Comparison of ENCODE assay signal across 20 cellular contexts in genomic region chr19:6219592-6220290, GRCh38.
DNase-seq lines count a peak whose midpoint lies in the region; ATAC-seq, FAIRE-seq and TF ChIP-seq lines count a peak whose summit lies in the region.
"Had no signal": no experiment of that assay in that cellular context is flagged by ENCODE, and none has a peak within 500 bp of the region (broad histone marks: within the 10 kb centered on the region; RNA-seq: fewer than 3 reads in every experiment).

No MANE protein-coding gene starts in this region.

- no peak for TF ChIP-seq CTCF in adrenal gland (IDR thresholded peaks at IDR 0.05)
- no peak for TF ChIP-seq CTCF in kidney (IDR thresholded peaks at IDR 0.05; ENCODE audit: borderline replicate concordance, extremely low read depth, insufficient read depth)
- no peak for TF ChIP-seq CTCF in gastrocnemius medialis (IDR thresholded peaks at IDR 0.05 in 4 of 5, conservative IDR thresholded peaks at IDR 0.05 in 1 of 5)
- no peak for TF ChIP-seq CTCF in foreskin fibroblast (IDR thresholded peaks at IDR 0.05; ENCODE audit: low read depth, low read length)

- in situ Hi-C loops in gastrocnemius medialis (cut with MboI; ENCODE audit: low sequenced_read_pairs in 4 of 4) = loop anchor here in 3 of 4 donors (5.0 to 10.0 kb wide), 2 partner anchors 55 to 78 kb away; partner anchors contain the start of gene MLLT1 (in 1 of the 3)

- FAIRE-seq in kidney (lab: Jason Lieb, UNC) = no peak
- FAIRE-seq: GM19239 had no signal

- H3K36me3 ChIP-seq in BLaER1 (peaks cover 88% of the 10 kb centered on the region), adrenal gland (replicated peaks in 1 of 2) (peaks cover 0 to 22% of the 10 kb centered on the region in 2 donors), kidney (ENCODE audit: control insufficient read depth in 1 of 2, insufficient read depth in 2 of 2, low read length in 2 of 2) (peaks cover 0 to 10% of the 10 kb centered on the region in 2 donors), gastrocnemius medialis (peaks cover 0 to 18% of the 10 kb centered on the region in 2 donors), SJCRH30 (no peaks in the 10 kb centered on the region)

- H3K4me3 ChIP-seq in BLaER1 (no peak overlapping the region), adrenal gland (no peak overlapping the region), kidney (ENCODE audit: low read length in 2 of 2) (no peak overlapping the region), gastrocnemius medialis (no peak overlapping the region), SJCRH30 (no peak overlapping the region), foreskin fibroblast (ENCODE audit: low read depth in 1 of 2, low read length in 2 of 2) (no peak overlapping the region)
- H3K4me3 ChIP-seq: ascending aorta, right lobe of liver, SK-N-MC had no signal

- H3K27ac ChIP-seq in BLaER1 = no peak overlapping the region
- H3K27ac ChIP-seq in adrenal gland = peak overlapping the region in 4 of 5 donors; percentile 48 to 81 (median 62)
- no peak overlapping the region for H3K27ac ChIP-seq in kidney (ENCODE audit: low read depth in 2 of 2, low read length in 2 of 2)
- peak overlapping the region; percentile 34 to 54 (median 50) for H3K27ac ChIP-seq in gastrocnemius medialis
- H3K27ac ChIP-seq in SJCRH30 = no peak overlapping the region
- H3K27ac ChIP-seq: ascending aorta, KMS-11, right lobe of liver, SK-N-MC had no signal

- H3K4me1 ChIP-seq in BLaER1 = peaks cover 69% of the 10 kb centered on the region
- H3K4me1 ChIP-seq in adrenal gland (replicated peaks in 1 of 2) = peaks cover 39 to 56% of the 10 kb centered on the region in 2 donors
- H3K4me1 ChIP-seq in kidney (ENCODE audit: control insufficient read depth in 1 of 2, insufficient read depth in 1 of 2, low read depth in 1 of 2, low read length in 2 of 2) = peaks cover 11 to 45% of the 10 kb centered on the region in 2 donors
- H3K4me1 ChIP-seq in gastrocnemius medialis = peaks cover 55 to 60% of the 10 kb centered on the region in 2 donors
- no peaks in the 10 kb centered on the region for H3K4me1 ChIP-seq in SJCRH30

- H4K20me1 ChIP-seq in BLaER1 = peaks cover 76% of the 10 kb centered on the region

- H3K27me3 ChIP-seq in BLaER1 (no peaks in the 10 kb centered on the region), adrenal gland (no peaks in the 10 kb centered on the region), gastrocnemius medialis (no peaks in the 10 kb centered on the region), SJCRH30 (no peaks in the 10 kb centered on the region)
- H3K27me3 ChIP-seq: ascending aorta, dorsolateral prefrontal cortex, right lobe of liver had no signal

- no peak for ATAC-seq in gastrocnemius medialis

- no peak overlapping the region for H3K9ac ChIP-seq in BLaER1
- no peak overlapping the region for H3K9ac ChIP-seq in kidney (ENCODE audit: low read length in 2 of 2)
- H3K9ac ChIP-seq: KMS-11 had no signal

- DNase-seq in adrenal gland (peak in 1 of 7 donors; percentile 34), kidney (peak; percentile 72), gastrocnemius medialis (no peak), NCI-H446 (lab: John Stamatoyannopoulos, UW) (no peak), SJCRH30 (no peak), ecto neural progenitor cell (ENCODE audit: low spot score) (no peak), foreskin fibroblast (no peak)
- DNase-seq: activated CD4-positive, alpha-beta T cell treated with anti-CD3 and anti-CD28 coated beads for 1 hour; activated gamma-delta T cell treated with Interleukin-2 at 50 U/mL for 16 hours; mammary epithelial cell; NCI-H1105 treated with DMSO at 0.1 percent for 48 hours; stimulated activated naive CD4-positive, alpha-beta T cell; T1000 had no signal

- WGBS in adrenal gland, 4 donors = 39 to 67% (median 58%) methylated on average over 13 to 24 of the region's 24 CpGs

- H3K9me3 ChIP-seq in BLaER1 (no peaks in the 10 kb centered on the region), adrenal gland (replicated peaks in 1 of 3) (no peaks in the 10 kb centered on the region), kidney (ENCODE audit: control insufficient read depth in 1 of 2, low read length in 2 of 2) (no peaks in the 10 kb centered on the region), gastrocnemius medialis (no peaks in the 10 kb centered on the region), SJCRH30 (replicated peaks) (no peaks in the 10 kb centered on the region)
- H3K9me3 ChIP-seq: ascending aorta, right lobe of liver had no signal

- intact Hi-C loops in adrenal gland (cut with DNase I) = loop anchor here (2.0 to 5.0 kb wide), 3 partner anchors 63 to 83 kb away; no protein-coding TSS in a partner anchor
- intact Hi-C loops in kidney (cut with DNase I) = no loop called here
- intact Hi-C loops in gastrocnemius medialis (cut with DNase I; ENCODE audit: low total_unique reads) = loop anchor here (2.0 to 10.0 kb wide), 3 partner anchors 39 to 205 kb away; partner anchors contain the start of gene KHSRP

- H3K4me2 ChIP-seq in BLaER1 = peak overlapping the region; percentile 55
- H3K4me2 ChIP-seq: KMS-11 had no signal

- TF ChIP-seq POLR2A in adrenal gland (IDR thresholded peaks at IDR 0.05) (no peak), gastrocnemius medialis (IDR thresholded peaks at IDR 0.05) (no peak)

Comparison
In these comparisons a context has a peak if more than half of its experiments do, and no peak if none do; other contexts are left out.
1. H3K27ac ChIP-seq: peak in adrenal gland (4 of 5) and gastrocnemius medialis (4 of 4); none in BLaER1 (single experiment), kidney (0 of 2) and SJCRH30 (single experiment).